In genomic region chr5:175928752-175929151, GRCh38 we compare ENCODE assay signal across 14 cellular contexts. TPM values are rescaled to one million over a fixed set of nuclear protein-coding genes. Genes with fewer than 3 reads are reported as not detected.
"Had no signal": no experiment of that assay in that cellular context is flagged by ENCODE, and none has a peak within 500 bp of the region (broad histone marks: within the 10 kb centered on the region; RNA-seq: fewer than 3 reads in every experiment).

No MANE protein-coding gene starts in this region.

RNA-seq across cellular contexts. Expression of gene CPLX2, which starts 57.4 kb away (rescaled TPM):
- total RNA-seq: activated naive CD4-positive, alpha-beta T cell treated with anti-CD3 and anti-CD28 coated beads for 36 hours; activated naive CD4-positive, alpha-beta T cell treated with anti-CD3 and anti-CD28 coated beads, Interleukin-2, amount 50 U/mL, for 72 hours; activated naive CD8-positive, alpha-beta T cell treated with anti-CD3 and anti-CD28 coated beads for 36 hours; activated T-cell treated with anti-CD3 and anti-CD28 coated beads, Interleukin-2, amount 50 U/mL, for 72 hours; activated T-helper 1 cell treated with anti-CD3 and anti-CD28 coated beads, Interleukin-12 subunit alpha, Interleukin-12 subunit beta, Interleukin-2, Interleukin-4 antibody, amounts not matched to agents 30 ng/mL and 10 ng/mL and 1 ng/mL, durations not matched to agents 14 hours and 24 hours and 36 hours; activated T-helper 17 cell treated with anti-CD3 and anti-CD28 coated beads, Interleukin-2, amount 50 U/mL, for 72 hours; activated T-helper 2 cell treated with anti-CD3 and anti-CD28 coated beads, Interferon-gamma antibody, Interleukin-2, Interleukin-4, amounts not matched to agents 10 μg/mL and 5 μg/mL and 100 μg/mL, durations not matched to agents 14 hours and 24 hours and 36 hours; aorta; ascending aorta; breast epithelium; bronchial epithelial cell; cardiac muscle cell; cardiac septum; chondrocyte had no signal
- polyA plus RNA-seq: aorta had no signal
